8 cellular contexts compared by ENCODE assay signal in the genomic region with DNA sequence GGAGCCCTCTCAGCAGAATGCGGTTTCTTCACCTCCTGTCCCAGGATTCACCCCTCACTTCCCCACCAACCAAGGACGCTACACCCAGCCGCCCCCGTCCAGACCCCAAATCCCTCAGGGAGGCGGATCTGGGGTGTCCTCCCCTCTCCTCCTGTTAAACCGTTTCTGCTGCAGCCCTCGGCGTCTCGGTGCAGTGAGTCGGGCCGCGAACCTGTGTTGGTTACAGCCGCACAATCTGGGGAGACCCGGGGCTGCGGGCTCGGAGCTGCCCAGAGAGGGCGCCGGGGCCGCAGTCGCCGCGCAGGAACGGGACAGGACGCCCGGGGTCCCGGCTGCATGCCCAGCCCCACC. TPM values are rescaled to one million over a fixed set of nuclear protein-coding genes. Genes with fewer than 3 reads are reported as not detected.
DNase-seq lines count a peak whose midpoint lies in the region; ATAC-seq and TF ChIP-seq lines count a peak whose summit lies in the region.
"Not testable (repeated sequence)": the region's sequence is repeated elsewhere in the genome, so short reads cannot be mapped to it uniquely, and the experiment has no call there.

No MANE protein-coding gene starts in this region.

- not testable (repeated sequence) for H3K4me1 ChIP-seq in vagina

- H3K9me3 Mint-ChIP-seq in activated CD4-positive, alpha-beta T cell treated with anti-CD3 and anti-CD28 coated beads, Interleukin-2, amount 10 ng/mL, durations not matched to agents 7 days and 5 days, result peaks cover 29% of the 10 kb centered on the region

- DNase-seq in NCI-H1105 treated with DMSO at 0.1 percent for 48 hours (lab: John Stamatoyannopoulos, UW) (peak; percentile 16), iris pigment epithelial cell (ENCODE audit: low read depth) (peak; percentile 15), retinal pigment epithelial cell (ENCODE audit: low read depth) (peak; percentile 2)
- peak; percentile 20 for DNase-seq in activated CD4-positive, alpha-beta T cell treated with anti-CD3 and anti-CD28 coated beads, Interleukin-2, amount 10 ng/mL, durations not matched to agents 7 days and 5 days
- not testable (repeated sequence) for DNase-seq in coronary artery (ENCODE audit: low spot score); vagina (ENCODE audit: extremely low spot score in 2 of 2)

- intact Hi-C loops in vagina (cut with DNase I), result not testable (repeated sequence)

- H3K4me3 Mint-ChIP-seq in activated CD4-positive, alpha-beta T cell treated with anti-CD3 and anti-CD28 coated beads, Interleukin-2, amount 10 ng/mL, durations not matched to agents 7 days and 5 days, result peak overlapping the region; percentile 93

- H3K27ac Mint-ChIP-seq in activated CD4-positive, alpha-beta T cell treated with anti-CD3 and anti-CD28 coated beads, Interleukin-2, amount 10 ng/mL, durations not matched to agents 7 days and 5 days, result peak overlapping the region; percentile 84

- not testable (repeated sequence) for H3K9me3 ChIP-seq in vagina

- TF ChIP-seq CTCF in coronary artery (IDR thresholded peaks at IDR 0.05); retinal pigment epithelial cell (conservative IDR thresholded peaks at IDR 0.05; ENCODE audit: low read depth, low read length); vagina (IDR thresholded peaks at IDR 0.05): not testable (repeated sequence)

- H3K4me1 Mint-ChIP-seq in activated CD4-positive, alpha-beta T cell treated with anti-CD3 and anti-CD28 coated beads, Interleukin-2, amount 10 ng/mL, durations not matched to agents 7 days and 5 days, result peaks cover 17% of the 10 kb centered on the region

- peak overlapping the region; percentile 25 to 85 for H3K27ac ChIP-seq in coronary artery
- peak overlapping the region; percentile 73 for H3K27ac ChIP-seq in vagina

- ATAC-seq in GM18861 (IDR thresholded peaks at IDR 0.05; ENCODE audit: unreplicated experiment) (peak; percentile 9), HG02981 (IDR thresholded peaks at IDR 0.05; ENCODE audit: unreplicated experiment) (peak; percentile 27)

- TF ChIP-seq POLR2A in vagina (IDR thresholded peaks at IDR 0.05), result not testable (repeated sequence)

- POLR2A ChIA-PET in activated CD4-positive, alpha-beta T cell treated with anti-CD3 and anti-CD28 coated beads, Interleukin-2, amount 10 ng/mL, durations not matched to agents 7 days and 5 days (lab: Charles Lee), result interaction anchor here (0.6 to 0.7 kb wide), 2 partner anchors 513 to 1204 kb away, joined by 3 to 20 read pairs; no protein-coding TSS in a partner anchor

- H3K36me3 Mint-ChIP-seq in activated CD4-positive, alpha-beta T cell treated with anti-CD3 and anti-CD28 coated beads, Interleukin-2, amount 10 ng/mL, durations not matched to agents 7 days and 5 days (ENCODE audit: low read depth), result peaks cover 26% of the 10 kb centered on the region

- CTCF ChIA-PET in activated CD4-positive, alpha-beta T cell treated with anti-CD3 and anti-CD28 coated beads, Interleukin-2, amount 10 ng/mL, durations not matched to agents 7 days and 5 days (lab: Charles Lee), result interaction anchor here (0.6 to 1.6 kb wide), 3 partner anchors 9 to 36 kb away, joined by 3 to 4 read pairs (median 3); no protein-coding TSS in a partner anchor

- H3K27me3 ChIP-seq in vagina, result not testable (repeated sequence)

- H3K27me3 Mint-ChIP-seq in activated CD4-positive, alpha-beta T cell treated with anti-CD3 and anti-CD28 coated beads, Interleukin-2, amount 10 ng/mL, durations not matched to agents 7 days and 5 days, result not testable (repeated sequence)

- not testable (repeated sequence) for H3K36me3 ChIP-seq in vagina

- H3K4me3 ChIP-seq in coronary artery (peak overlapping the region; percentile 81), retinal pigment epithelial cell (ENCODE audit: low read length) (peak overlapping the region; percentile 75), vagina (peak overlapping the region; percentile 79 to 80)

RNA-seq across cellular contexts. Expression of a gene that starts 0.4 kb away (rescaled TPM):
- 1 to 10 TPM; 5.8 to 6.4 TPM for total RNA-seq in activated CD4-positive, alpha-beta T cell treated with anti-CD3 and anti-CD28 coated beads, Interleukin-2, amount 10 ng/mL, durations not matched to agents 7 days and 5 days
- total RNA-seq in vagina, result 5.9 TPM

RNA-seq across cellular contexts. Expression of a gene that starts 39.3 kb away (rescaled TPM):
- total RNA-seq in activated CD4-positive, alpha-beta T cell treated with anti-CD3 and anti-CD28 coated beads, Interleukin-2, amount 10 ng/mL, durations not matched to agents 7 days and 5 days, result 1 to 10 TPM; 4.7 to 5.4 TPM
- total RNA-seq in vagina, result 3.4 TPM

RNA-seq across cellular contexts. Expression of a gene that starts 44.2 kb away (rescaled TPM):
- total RNA-seq in activated CD4-positive, alpha-beta T cell treated with anti-CD3 and anti-CD28 coated beads, Interleukin-2, amount 10 ng/mL, durations not matched to agents 7 days and 5 days, result 1 to 10 TPM; 2.2 to 2.4 TPM
- total RNA-seq in vagina, result 3.7 TPM
